14 cellular contexts compared by ENCODE assay signal in genomic region chr1:58035523-58035922, GRCh38.
DNase-seq lines count a peak whose midpoint lies in the region; ATAC-seq, FAIRE-seq and TF ChIP-seq lines count a peak whose summit lies in the region.
"Had no signal": no experiment of that assay in that cellular context is flagged by ENCODE, and none has a peak within 500 bp of the region (broad histone marks: within the 10 kb centered on the region; RNA-seq: fewer than 3 reads in every experiment).

No MANE protein-coding gene starts in this region.

- ATAC-seq in heart right ventricle, result no peak
- no peak for ATAC-seq in activated T-cell treated with anti-CD3 and anti-CD28 coated beads, Interleukin-2, amount 50 U/mL, for 72 hours (replicated peaks in 1 of 2)

- H3K9me3 ChIP-seq in heart right ventricle, result no peaks in the 10 kb centered on the region
- no peaks in the 10 kb centered on the region for H3K9me3 ChIP-seq in esophagus squamous epithelium
- H3K9me3 ChIP-seq: neutrophil had no signal

- no peak for FAIRE-seq in bronchial epithelial cell (lab: Jason Lieb, UNC)

- TF ChIP-seq POLR2A in esophagus squamous epithelium (IDR thresholded peaks at IDR 0.05), result no peak

- DNase-seq in NCI-H748 (lab: John Stamatoyannopoulos, UW; ENCODE audit: unreplicated experiment) (peak; percentile 45), NCI-H748 treated with DMSO at 0.1 percent for 48 hours (lab: John Stamatoyannopoulos, UW) (no peak), NAMALWA (ENCODE audit: low spot score) (peak; percentile 7), bronchial epithelial cell (ENCODE audit: low read depth) (peak; percentile 22), pons (ENCODE audit: low spot score) (peak; percentile 12), heart right ventricle (no peak), esophagus squamous epithelium (lab: John Stamatoyannopoulos, UW) (no peak)
- DNase-seq in activated T-cell treated with anti-CD3 and anti-CD28 coated beads, Interleukin-2, amount 50 U/mL, for 72 hours, result no peak
- DNase-seq: activated CD4-positive, CD25-positive, alpha-beta regulatory T cell treated with anti-CD3 and anti-CD28 coated beads, Interleukin-2, amount 50 U/mL, for 72 hours; effector memory CD4-positive, alpha-beta T cell; EL; NCI-H510A treated with DMSO at 0.1 percent for 48 hours had no signal

- WGBS in heart right ventricle, 2 donors, result 58 to 73% methylated on average over 2 of the region's 2 CpGs
- WGBS in esophagus squamous epithelium, 2 donors, result 61 to 67% methylated on average over 2 of the region's 2 CpGs

- H3K36me3 Mint-ChIP-seq in activated T-cell treated with anti-CD3 and anti-CD28 coated beads, Interleukin-2, amount 50 U/mL, for 72 hours (ENCODE audit: insufficient read depth in 2 of 2), result no peaks in the 10 kb centered on the region

- no peaks in the 10 kb centered on the region for H3K4me1 ChIP-seq in heart right ventricle
- no peaks in the 10 kb centered on the region for H3K4me1 ChIP-seq in esophagus squamous epithelium

- H3K27me3 ChIP-seq in bronchial epithelial cell (ENCODE audit: control insufficient read depth, insufficient read depth, low read length) (peaks cover 1% of the 10 kb centered on the region), heart right ventricle (peaks cover 0 to 18% (median 10%) of the 10 kb centered on the region in 7 donors), esophagus squamous epithelium (peaks cover 0 to 5% (median 0%) of the 10 kb centered on the region in 4 donors)

- no peaks in the 10 kb centered on the region for H3K36me3 ChIP-seq in bronchial epithelial cell (ENCODE audit: control insufficient read depth, insufficient read depth, low read length)
- H3K36me3 ChIP-seq in heart right ventricle, result no peaks in the 10 kb centered on the region
- no peaks in the 10 kb centered on the region for H3K36me3 ChIP-seq in esophagus squamous epithelium
- H3K36me3 ChIP-seq: neutrophil had no signal

- no peak overlapping the region for H3K4me3 ChIP-seq in bronchial epithelial cell (ENCODE audit: low read depth, low read length)
- H3K4me3 ChIP-seq in heart right ventricle, result no peak overlapping the region
- H3K4me3 ChIP-seq in esophagus squamous epithelium, result no peak overlapping the region

- peaks cover 19% of the 10 kb centered on the region for H3K27me3 Mint-ChIP-seq in activated T-cell treated with anti-CD3 and anti-CD28 coated beads, Interleukin-2, amount 50 U/mL, for 72 hours (ENCODE audit: low read depth)

- no peaks in the 10 kb centered on the region for H3K9me3 Mint-ChIP-seq in activated T-cell treated with anti-CD3 and anti-CD28 coated beads, Interleukin-2, amount 50 U/mL, for 72 hours

- intact Hi-C loops in heart right ventricle (cut with DNase I) (no loop called here), esophagus squamous epithelium (cut with DNase I) (no loop called here)

- H3K27ac ChIP-seq in heart right ventricle, result no peak overlapping the region
- H3K27ac ChIP-seq in esophagus squamous epithelium, result no peak overlapping the region
- H3K27ac ChIP-seq: KMS-11, neutrophil had no signal

- no peak overlapping the region for H3K4me3 Mint-ChIP-seq in activated T-cell treated with anti-CD3 and anti-CD28 coated beads, Interleukin-2, amount 50 U/mL, for 72 hours

- TF ChIP-seq CTCF in bronchial epithelial cell (IDR thresholded peaks at IDR 0.05; ENCODE audit: insufficient read depth, low read length, severe bottlenecking) (peak; percentile 32), heart right ventricle (IDR thresholded peaks at IDR 0.05) (no peak), esophagus squamous epithelium (IDR thresholded peaks at IDR 0.05) (peak in 1 of 6 experiments; percentile 7)

- no peak overlapping the region for H3K27ac Mint-ChIP-seq in activated T-cell treated with anti-CD3 and anti-CD28 coated beads, Interleukin-2, amount 50 U/mL, for 72 hours

- H3K4me1 Mint-ChIP-seq in activated T-cell treated with anti-CD3 and anti-CD28 coated beads, Interleukin-2, amount 50 U/mL, for 72 hours (ENCODE audit: low read depth), result no peaks in the 10 kb centered on the region

Comparison
In these comparisons a context has a peak if more than half of its experiments do, and no peak if none do; other contexts are left out.
1. DNase-seq: peak in NCI-H748 (single experiment), NAMALWA (single experiment), bronchial epithelial cell (single experiment) and pons (single experiment); none in NCI-H748 treated with DMSO at 0.1 percent for 48 hours (single experiment), heart right ventricle (0 of 2), esophagus squamous epithelium (single experiment) and activated T-cell treated with anti-CD3 and anti-CD28 coated beads, Interleukin-2, amount 50 U/mL, for 72 hours (0 of 2).